Comparison of ENCODE assay signal across 12 cellular contexts in genomic region chr6:125251516-125252229, GRCh38. TPM values are rescaled to one million over a fixed set of nuclear protein-coding genes. Genes with fewer than 3 reads are reported as not detected.
DNase-seq lines count a peak whose midpoint lies in the region; ATAC-seq, FAIRE-seq and TF ChIP-seq lines count a peak whose summit lies in the region.
"Had no signal": no experiment of that assay in that cellular context is flagged by ENCODE, and none has a peak within 500 bp of the region (broad histone marks: within the 10 kb centered on the region; RNA-seq: fewer than 3 reads in every experiment).

No MANE protein-coding gene starts in this region.

- no peak overlapping the region for H3K4me3 ChIP-seq in HepG2 (replicated peaks in 1 of 3; ENCODE audit: insufficient read depth in 1 of 3, low read depth in 2 of 3, low read length in 3 of 3)
- no peak overlapping the region for H3K4me3 ChIP-seq in right lobe of liver
- H3K4me3 ChIP-seq in adipocyte (ENCODE audit: low read length), result no peak overlapping the region
- H3K4me3 ChIP-seq in mesendoderm (ENCODE audit: low read length), result no peak overlapping the region
- H3K4me3 ChIP-seq in PC-3 (ENCODE audit: low read length), result no peak overlapping the region
- H3K4me3 ChIP-seq in mammary epithelial cell (replicated peaks in 1 of 3; ENCODE audit: insufficient read depth in 1 of 3, low read depth in 2 of 3, low read length in 3 of 3), result no peak overlapping the region

- H3K18ac ChIP-seq in mesendoderm (ENCODE audit: low read length), result no peak overlapping the region

- peaks cover 0 to 3% of the 10 kb centered on the region in 2 experiments; a peak in 1 of 5 replicates for H3K27me3 ChIP-seq in HepG2 (ENCODE audit: control insufficient read depth in 1 of 2, insufficient read depth in 2 of 2, low read length in 2 of 2)
- H3K27me3 ChIP-seq in right lobe of liver, result no peaks in the 10 kb centered on the region
- no peaks in the 10 kb centered on the region for H3K27me3 ChIP-seq in adipocyte (replicated peaks; ENCODE audit: control insufficient read depth, insufficient read depth, low read length)
- no peaks in the 10 kb centered on the region for H3K27me3 ChIP-seq in mesendoderm (ENCODE audit: insufficient read depth, low read length, poor library complexity)
- H3K27me3 ChIP-seq in PC-3 (ENCODE audit: low read length), result no peaks in the 10 kb centered on the region
- H3K27me3 ChIP-seq in mammary epithelial cell (ENCODE audit: insufficient read depth, low read length), result no peaks in the 10 kb centered on the region

- no peaks in the 10 kb centered on the region for H3F3A ChIP-seq in PC-3 (ENCODE audit: low read length, unreplicated experiment)

- POLR2A ChIA-PET in HepG2 (lab: Yijun Ruan, JAX) (no interaction called here), PC-3 (lab: Charles Lee; ENCODE audit: unreplicated experiment) (no interaction called here)

- TF ChIP-seq EP300 in HepG2 (IDR thresholded peaks at IDR 0.05; ENCODE audit: low read depth in 2 of 2, low read length in 2 of 2) (no peak), HepG2 (CRISPR knock-in tag; IDR thresholded peaks at IDR 0.05; ENCODE audit: borderline replicate concordance) (no peak)

- BruUV-seq in HepG2 (replicated peaks; lab: Mats Ljungman, UMichigan), result no TSS peak
- BruUV-seq in PC-3 (replicated peaks; lab: Mats Ljungman, UMichigan), result no TSS peak
- no TSS peak for BruUV-seq in mammary epithelial cell (replicated peaks; lab: Mats Ljungman, UMichigan)

- H3K4ac ChIP-seq in mesendoderm (ENCODE audit: low read depth, low read length), result no peak overlapping the region

- no peak for TF ChIP-seq RAD21 in HepG2 (CRISPR knock-in tag; IDR thresholded peaks at IDR 0.05)

- H2BK120ac ChIP-seq in mesendoderm (ENCODE audit: low read depth, low read length), result no peak overlapping the region

- H3K79me2 ChIP-seq in HepG2 (ENCODE audit: insufficient read depth, low read length) (no peaks in the 10 kb centered on the region), mesendoderm (ENCODE audit: control insufficient read depth, insufficient read depth, low read length) (no peaks in the 10 kb centered on the region), PC-3 (ENCODE audit: low read length) (no peaks in the 10 kb centered on the region), mammary epithelial cell (ENCODE audit: insufficient read depth, low read length) (no peaks in the 10 kb centered on the region)

- H4K5ac ChIP-seq in mesendoderm (ENCODE audit: low read length), result no peak overlapping the region

- ATAC-seq in HepG2 (peak; percentile 84), right lobe of liver (no peak), PC-3 (no peak)

- H4K20me1 ChIP-seq in HepG2 (ENCODE audit: insufficient read depth, low read length) (no peaks in the 10 kb centered on the region), PC-3 (ENCODE audit: low read length) (no peaks in the 10 kb centered on the region), mammary epithelial cell (ENCODE audit: insufficient read depth, low read length) (no peaks in the 10 kb centered on the region)

- H3K9me2 ChIP-seq in PC-3 (replicated peaks; ENCODE audit: low read length), result no peaks in the 10 kb centered on the region

- no peak overlapping the region for H3K9ac ChIP-seq in HepG2 (ENCODE audit: insufficient read depth, low read depth, low read length)
- H3K9ac ChIP-seq in adipocyte (ENCODE audit: low read length), result peak overlapping the region; percentile 25
- no peak overlapping the region for H3K9ac ChIP-seq in mesendoderm (ENCODE audit: low read length)
- no peak overlapping the region for H3K9ac ChIP-seq in PC-3 (ENCODE audit: low read length)
- H3K9ac ChIP-seq in mammary epithelial cell (ENCODE audit: insufficient read depth, low read length), result no peak overlapping the region

- no peak for FAIRE-seq in HepG2 (lab: Jason Lieb, UNC)

- DNase-seq in HepG2 (ENCODE audit: low spot score), result no peak
- no peak for DNase-seq in right lobe of liver
- peak; percentile 24 for DNase-seq in adipocyte (ENCODE audit: low read depth)
- DNase-seq in mesendoderm, result peak; percentile 9
- DNase-seq in PC-3, result no peak
- no peak for DNase-seq in RKO (ENCODE audit: low spot score)
- DNase-seq in mammary epithelial cell, result no peak
- no peak for DNase-seq in midbrain (lab: John Stamatoyannopoulos, UW)
- DNase-seq: activated CD4-positive, alpha-beta memory T cell treated with anti-CD3 and anti-CD28 coated beads for 36 hours; activated effector memory CD4-positive, alpha-beta T cell treated with anti-CD3 and anti-CD28 coated beads, Interleukin-2, amount 50 U/mL, for 16 hours; occipital lobe; T-helper 9 cell had no signal

- H3K4me1 ChIP-seq in HepG2 (ENCODE audit: insufficient read depth, low read length) (no peaks in the 10 kb centered on the region), right lobe of liver (no peaks in the 10 kb centered on the region), adipocyte (ENCODE audit: control insufficient read depth, insufficient read depth, low read length) (peaks cover 35% of the 10 kb centered on the region), mesendoderm (ENCODE audit: control insufficient read depth, low read depth, low read length) (no peaks in the 10 kb centered on the region), PC-3 (ENCODE audit: insufficient read depth, low read length) (peaks cover 8% of the 10 kb centered on the region; the same call in 1 of the 2 replicates), mammary epithelial cell (ENCODE audit: insufficient read depth, low read length) (peaks cover 26% of the 10 kb centered on the region)

- intact Hi-C loops in HepG2 (cut with micrococcal nuclease; ENCODE audit: unreplicated experiment), result no loop called here
- intact Hi-C loops in right lobe of liver (cut with DNase I), result no loop called here
- intact Hi-C loops in PC-3 (cut with micrococcal nuclease), result no loop called here
- intact Hi-C loops in mammary epithelial cell (cut with micrococcal nuclease), result no loop called here

- no peak overlapping the region for H2BK5ac ChIP-seq in mesendoderm (ENCODE audit: low read length)

- no peak overlapping the region for H2AK5ac ChIP-seq in mesendoderm (ENCODE audit: low read length)

- no peaks in the 10 kb centered on the region for H3K79me1 ChIP-seq in mesendoderm (ENCODE audit: low read length)

- CTCF ChIA-PET in HepG2 (lab: Yijun Ruan, JAX; ENCODE audit: low intra/inter-chr PET ratio, low total read pairs) (no interaction called here), PC-3 (lab: Charles Lee) (no interaction called here), mammary epithelial cell (lab: Charles Lee; ENCODE audit: low non-redundant PET) (no interaction called here)

- no peaks in the 10 kb centered on the region for H3K36me3 ChIP-seq in HepG2 (replicated peaks in 1 of 2; ENCODE audit: control insufficient read depth in 1 of 2, insufficient read depth in 2 of 2, low read length in 2 of 2)
- no peaks in the 10 kb centered on the region for H3K36me3 ChIP-seq in right lobe of liver
- no peaks in the 10 kb centered on the region for H3K36me3 ChIP-seq in adipocyte (ENCODE audit: control insufficient read depth, insufficient read depth, low read length, severe bottlenecking)
- H3K36me3 ChIP-seq in mesendoderm (ENCODE audit: control insufficient read depth, insufficient read depth, low read length), result no peaks in the 10 kb centered on the region
- H3K36me3 ChIP-seq in PC-3 (ENCODE audit: low read depth, low read length), result no peaks in the 10 kb centered on the region
- H3K36me3 ChIP-seq in mammary epithelial cell (ENCODE audit: insufficient read depth, low read length), result peaks cover 4% of the 10 kb centered on the region

- H3K27ac ChIP-seq in HepG2 (ENCODE audit: extremely low read length, insufficient read depth, low read length) (no peak overlapping the region), right lobe of liver (no peak overlapping the region), mesendoderm (ENCODE audit: low read depth, low read length) (no peak overlapping the region), PC-3 (ENCODE audit: low read length) (no peak overlapping the region), mammary epithelial cell (ENCODE audit: insufficient read depth, low read depth, low read length) (no peak overlapping the region)

- H3K4me2 ChIP-seq in HepG2 (ENCODE audit: low read depth, low read length), result no peak overlapping the region
- H3K4me2 ChIP-seq in mesendoderm (ENCODE audit: low read length), result no peak overlapping the region
- H3K4me2 ChIP-seq in PC-3 (ENCODE audit: low read length), result no peak overlapping the region
- H3K4me2 ChIP-seq in mammary epithelial cell (ENCODE audit: insufficient read depth, low read depth, low read length), result no peak overlapping the region

- dilution Hi-C loops in mammary epithelial cell (cut with HindIII; ENCODE audit: low sequenced_read_pairs), result no loop called here

- no peak overlapping the region for H3K56ac ChIP-seq in mesendoderm (ENCODE audit: low read length)

- no peak overlapping the region for H2BK15ac ChIP-seq in mesendoderm (replicated peaks; ENCODE audit: low read depth)

- H3K9me3 ChIP-seq in HepG2 (ENCODE audit: low read length) (no peaks in the 10 kb centered on the region), right lobe of liver (no peaks in the 10 kb centered on the region), adipocyte (ENCODE audit: control insufficient read depth, low read length) (no peaks in the 10 kb centered on the region), PC-3 (ENCODE audit: low read length) (no peaks in the 10 kb centered on the region), mammary epithelial cell (replicated peaks; ENCODE audit: insufficient read depth, low read length) (no peaks in the 10 kb centered on the region)

- 29% methylated on average over 6 of the region's 6 CpGs for WGBS in HepG2 (ENCODE audit: low lambda C conversion rate)
- 68% methylated on average over 6 of the region's 6 CpGs for WGBS in right lobe of liver (ENCODE audit: insufficient coverage, low coverage, low lambda C conversion rate, missing lambda C conversion rate)
- no CpG with 5 or more reads among the region's 6 CpGs for WGBS in mesendoderm (ENCODE audit: extremely low coverage, insufficient coverage, low lambda C conversion rate)
- WGBS in mammary epithelial cell (ENCODE audit: low coverage, missing lambda C conversion rate), result 98% methylated on average over 6 of the region's 6 CpGs

- in situ Hi-C loops in HepG2 (cut with HindIII; ENCODE audit: extremely low pct_ligation_motif_present, low pct_unique_long_range_greater_than_20kb) (no loop called here), mammary epithelial cell (cut with MboI; ENCODE audit: low sequenced_read_pairs in 2 of 2) (loop anchor here in 1 of 2 donors (25.0 kb wide), 1 partner anchor 89 kb away; the partner anchor contains the start of gene TPD52L1)

- H2AFZ ChIP-seq in HepG2 (ENCODE audit: low read length) (no peak overlapping the region), PC-3 (ENCODE audit: low read length) (no peak overlapping the region), mammary epithelial cell (ENCODE audit: low read depth, low read length) (no peak overlapping the region)

- TF ChIP-seq CTCF in HepG2 (CRISPR knock-in tag; IDR thresholded peaks at IDR 0.05) (no peak), right lobe of liver (IDR thresholded peaks at IDR 0.05) (no peak), PC-3 (conservative IDR thresholded peaks at IDR 0.05; ENCODE audit: low read depth, low read length) (no peak), mammary epithelial cell (conservative IDR thresholded peaks at IDR 0.05 in 1 of 2, IDR thresholded peaks at IDR 0.05 in 1 of 2; ENCODE audit: extremely low read depth in 1 of 2, insufficient read depth in 1 of 2, low read depth in 1 of 2, low read length in 2 of 2) (no peak)

- H3K23ac ChIP-seq in mesendoderm (ENCODE audit: low read length), result no peak overlapping the region

- TF ChIP-seq POLR2A in HepG2 (IDR thresholded peaks at IDR 0.05; ENCODE audit: insufficient read depth in 1 of 2, low read depth in 2 of 2, low read length in 2 of 2) (no peak), right lobe of liver (IDR thresholded peaks at IDR 0.05) (no peak)

- no peak overlapping the region for H4K8ac ChIP-seq in mesendoderm (ENCODE audit: low read depth, low read length)

RNA-seq across cellular contexts. Expression of gene HDDC2, which starts 50.1 kb away (rescaled TPM):
- total RNA-seq in HepG2 (2016; rRNA removed; fragmentation: Illumina TruSeq; extraction: Trizol) (78.7 and 90.7 TPM in 2 replicates), right lobe of liver (10 to 100 TPM in 3 of 6 experiments, 1 to 10 TPM in 3; 6.8 to 15.6 (median 9.5) TPM), PC-3 (2014; rRNA removed) (88.6 and 96.8 TPM in 2 replicates), mammary epithelial cell (10 to 100 TPM; 39.5 to 76.6 TPM)
- total RNA-seq in HepG2 (2016; cell fraction: cytosol; rRNA removed; fragmentation: Illumina TruSeq; extraction: Trizol; ENCODE audit: low read depth), result 88.3 and 123 TPM in 2 replicates
- 78.6 and 90.1 TPM in 2 replicates for total RNA-seq in HepG2 (2016; cell fraction: insoluble cytoplasmic fraction; rRNA removed; fragmentation: Illumina TruSeq; extraction: Trizol)
- 109 and 116 TPM in 2 replicates for total RNA-seq in HepG2 (2016; cell fraction: membrane; rRNA removed; fragmentation: Illumina TruSeq; extraction: Trizol)
- total RNA-seq in HepG2 (2016; cell fraction: nucleus; rRNA removed; fragmentation: Illumina TruSeq; extraction: Trizol), result 36.7 and 41.9 TPM in 2 replicates
- polyA plus RNA-seq in HepG2 (2011; rRNA removed) (67.3 and 76.7 TPM in 2 replicates), mammary epithelial cell (95.7 TPM)
- polyA plus RNA-seq in HepG2 (2011; cell fraction: cytosol; rRNA removed), result 67.0 and 70.1 TPM in 2 replicates
- polyA plus RNA-seq in HepG2 (2011; cell fraction: nucleus; rRNA removed), result 28.7 and 34.1 TPM in 2 replicates
- polyA plus RNA-seq in HepG2 (2012), result 43.8 and 65.4 TPM in 2 replicates
- 157 and 182 TPM in 2 replicates for polyA plus RNA-seq in HepG2 (2016; cell fraction: cytosol; fragmentation: Illumina TruSeq; extraction: Trizol; ENCODE audit: low read depth)
- 117 and 122 TPM in 2 replicates for polyA plus RNA-seq in HepG2 (2016; cell fraction: insoluble cytoplasmic fraction; fragmentation: Illumina TruSeq; extraction: Trizol; ENCODE audit: low read depth)
- 128 and 148 TPM in 2 replicates for polyA plus RNA-seq in HepG2 (2016; cell fraction: membrane; fragmentation: Illumina TruSeq; extraction: Trizol; ENCODE audit: low read depth)
- 66.5 and 70.9 TPM in 2 replicates for polyA plus RNA-seq in HepG2 (2016; cell fraction: nucleus; fragmentation: Illumina TruSeq; extraction: Trizol; ENCODE audit: insufficient read depth, low read depth)
- polyA minus RNA-seq in HepG2 (2011; rRNA and poly(A)+ RNA removed; ENCODE audit: low replicate concordance), result 17.2 and 19.5 TPM in 2 replicates
- 16.6 and 17.1 TPM in 2 replicates for polyA minus RNA-seq in HepG2 (2011; cell fraction: cytosol; rRNA and poly(A)+ RNA removed)
- 43.1 and 51.2 TPM in 2 replicates for polyA minus RNA-seq in HepG2 (2011; cell fraction: nucleus; rRNA and poly(A)+ RNA removed)
- polyA plus RNA-seq in mesendoderm (2013, experiment 1 of 2), result 86.9 TPM
- polyA plus RNA-seq in mesendoderm (2013, experiment 2 of 2), result 88.9 TPM
- 63.7 TPM for polyA minus RNA-seq in mammary epithelial cell

Comparison
In these comparisons a context has a peak if more than half of its experiments do, and no peak if none do; other contexts are left out.
1. DNase-seq: peak in adipocyte (single experiment) and mesendoderm (single experiment); none in HepG2 (single experiment), right lobe of liver (0 of 3), PC-3 (single experiment), RKO (single experiment), mammary epithelial cell (single experiment) and midbrain (single experiment).